In the genomic region with DNA sequence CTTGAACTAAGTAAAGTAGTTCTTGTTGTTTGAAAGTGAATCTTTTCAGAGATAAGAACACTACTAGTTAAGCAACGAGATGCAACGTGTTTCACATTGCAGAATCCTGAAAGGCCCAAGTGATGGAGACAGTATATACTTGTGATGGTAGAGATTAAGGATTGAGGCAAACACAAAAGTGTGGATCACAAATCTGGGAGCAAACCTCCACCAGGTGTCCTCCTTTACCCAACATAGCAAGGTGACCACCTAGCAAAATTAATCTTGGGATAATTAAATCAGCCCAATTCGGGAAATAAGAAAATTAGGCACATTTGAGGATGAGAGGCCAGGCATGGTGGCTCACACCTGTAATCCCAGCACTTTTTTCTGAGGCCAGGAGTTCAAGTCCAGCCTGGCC, we compare ENCODE assay signal across 1 cellular context.
TF ChIP-seq lines count a peak whose summit lies in the region.

No MANE protein-coding gene starts in this region.

TF ChIP-seq in SK-N-SH, 30 proteins besides CTCF, POLR2A, EP300 and RAD21 (continued from another document):
- TF ChIP-seq, protein P1, sequence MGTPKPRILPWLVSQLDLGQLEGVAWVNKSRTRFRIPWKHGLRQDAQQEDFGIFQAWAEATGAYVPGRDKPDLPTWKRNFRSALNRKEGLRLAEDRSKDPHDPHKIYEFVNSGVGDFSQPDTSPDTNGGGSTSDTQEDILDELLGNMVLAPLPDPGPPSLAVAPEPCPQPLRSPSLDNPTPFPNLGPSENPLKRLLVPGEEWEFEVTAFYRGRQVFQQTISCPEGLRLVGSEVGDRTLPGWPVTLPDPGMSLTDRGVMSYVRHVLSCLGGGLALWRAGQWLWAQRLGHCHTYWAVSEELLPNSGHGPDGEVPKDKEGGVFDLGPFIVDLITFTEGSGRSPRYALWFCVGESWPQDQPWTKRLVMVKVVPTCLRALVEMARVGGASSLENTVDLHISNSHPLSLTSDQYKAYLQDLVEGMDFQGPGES (IDR thresholded peaks at IDR 0.05; ENCODE audit: low read depth, low read length) = no peak
- TF ChIP-seq TCF12 (IDR thresholded peaks at IDR 0.05) (no peak), MEF2A (IDR thresholded peaks at IDR 0.05; ENCODE audit: borderline replicate concordance, low read depth) (no peak), USF1 (IDR thresholded peaks at IDR 0.05; ENCODE audit: borderline replicate concordance, low read depth) (no peak), FOSL2 (IDR thresholded peaks at IDR 0.05; ENCODE audit: borderline replicate concordance, low read depth) (no peak), FOXM1 (IDR thresholded peaks at IDR 0.05; ENCODE audit: low read depth) (no peak), TAF1 (IDR thresholded peaks at IDR 0.05; ENCODE audit: borderline replicate concordance, low read depth, low read length) (no peak)
